In genomic region chr13:67392014-67392413, GRCh38 we compare ENCODE assay signal across 3 cellular contexts.
"Had no signal": no experiment of that assay in that cellular context is flagged by ENCODE, and none has a peak within 500 bp of the region (broad histone marks: within the 10 kb centered on the region; RNA-seq: fewer than 3 reads in every experiment).

No MANE protein-coding gene starts in this region.

- DNase-seq: GDM1, GF-D8 had no signal

- ATAC-seq: GM12878 had no signal

- H3K4me3 ChIP-seq: GM12878 had no signal
